ENCODE assay signal across 2 cellular contexts in the genomic region with DNA sequence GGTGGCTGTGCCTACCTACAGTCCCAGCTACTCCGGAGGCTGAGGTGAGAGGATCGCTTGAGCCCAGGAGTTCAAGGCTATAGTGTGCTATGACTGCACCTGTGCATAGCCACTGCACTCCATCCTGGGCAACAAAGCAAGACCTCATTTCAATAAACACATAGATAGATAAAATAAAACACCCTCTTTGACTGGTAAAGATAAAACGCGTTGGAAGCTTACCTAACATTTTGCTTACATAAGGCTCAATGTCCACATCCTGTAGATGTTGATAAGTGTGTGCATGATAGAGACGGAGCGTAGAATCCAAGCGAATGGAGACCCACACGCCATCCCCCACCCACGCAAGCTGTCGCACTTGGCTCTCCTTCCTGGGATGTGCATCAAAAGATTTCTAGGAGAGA.
TF ChIP-seq lines count a peak whose summit lies in the region.

No MANE protein-coding gene starts in this region.

TF ChIP-seq in HepG2, 621 proteins besides CTCF, POLR2A, EP300 and RAD21 (continued from another document and continues in another):
- TF ChIP-seq, protein P1, sequence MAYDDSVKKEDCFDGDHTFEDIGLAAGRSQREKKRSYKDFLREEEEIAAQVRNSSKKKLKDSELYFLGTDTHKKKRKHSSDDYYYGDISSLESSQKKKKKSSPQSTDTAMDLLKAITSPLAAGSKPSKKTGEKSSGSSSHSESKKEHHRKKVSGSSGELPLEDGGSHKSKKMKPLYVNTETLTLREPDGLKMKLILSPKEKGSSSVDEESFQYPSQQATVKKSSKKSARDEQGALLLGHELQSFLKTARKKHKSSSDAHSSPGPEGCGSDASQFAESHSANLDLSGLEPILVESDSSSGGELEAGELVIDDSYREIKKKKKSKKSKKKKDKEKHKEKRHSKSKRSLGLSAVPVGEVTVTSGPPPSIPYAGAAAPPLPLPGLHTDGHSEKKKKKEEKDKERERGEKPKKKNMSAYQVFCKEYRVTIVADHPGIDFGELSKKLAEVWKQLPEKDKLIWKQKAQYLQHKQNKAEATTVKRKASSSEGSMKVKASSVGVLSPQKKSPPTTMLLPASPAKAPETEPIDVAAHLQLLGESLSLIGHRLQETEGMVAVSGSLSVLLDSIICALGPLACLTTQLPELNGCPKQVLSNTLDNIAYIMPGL (CRISPR knock-in tag; IDR thresholded peaks at IDR 0.05; ENCODE audit: borderline replicate concordance in 1 of 2, low read depth in 1 of 2) = peak; percentile 30 to 33; a peak in 1 of 4 replicates
- no peak for TF ChIP-seq ZNF510 (CRISPR knock-in tag; IDR thresholded peaks at IDR 0.05; ENCODE audit: low read depth)
- peak; percentile 86 for TF ChIP-seq TCF7 (IDR thresholded peaks at IDR 0.05; ENCODE audit: low read depth)
- no peak for TF ChIP-seq ZNF232 (CRISPR knock-in tag; IDR thresholded peaks at IDR 0.05; ENCODE audit: borderline replicate concordance)
- 0 out of 2 replicates have a peak, but pooled peaks have one; percentile 58 for TF ChIP-seq ZFP1 (CRISPR knock-in tag; IDR thresholded peaks at IDR 0.05)
- TF ChIP-seq DPF2 (CRISPR knock-in tag; IDR thresholded peaks at IDR 0.05; ENCODE audit: borderline replicate concordance, low read depth) = peak; percentile 81; the same call in 1 of the 2 replicates
- TF ChIP-seq, protein P2, sequence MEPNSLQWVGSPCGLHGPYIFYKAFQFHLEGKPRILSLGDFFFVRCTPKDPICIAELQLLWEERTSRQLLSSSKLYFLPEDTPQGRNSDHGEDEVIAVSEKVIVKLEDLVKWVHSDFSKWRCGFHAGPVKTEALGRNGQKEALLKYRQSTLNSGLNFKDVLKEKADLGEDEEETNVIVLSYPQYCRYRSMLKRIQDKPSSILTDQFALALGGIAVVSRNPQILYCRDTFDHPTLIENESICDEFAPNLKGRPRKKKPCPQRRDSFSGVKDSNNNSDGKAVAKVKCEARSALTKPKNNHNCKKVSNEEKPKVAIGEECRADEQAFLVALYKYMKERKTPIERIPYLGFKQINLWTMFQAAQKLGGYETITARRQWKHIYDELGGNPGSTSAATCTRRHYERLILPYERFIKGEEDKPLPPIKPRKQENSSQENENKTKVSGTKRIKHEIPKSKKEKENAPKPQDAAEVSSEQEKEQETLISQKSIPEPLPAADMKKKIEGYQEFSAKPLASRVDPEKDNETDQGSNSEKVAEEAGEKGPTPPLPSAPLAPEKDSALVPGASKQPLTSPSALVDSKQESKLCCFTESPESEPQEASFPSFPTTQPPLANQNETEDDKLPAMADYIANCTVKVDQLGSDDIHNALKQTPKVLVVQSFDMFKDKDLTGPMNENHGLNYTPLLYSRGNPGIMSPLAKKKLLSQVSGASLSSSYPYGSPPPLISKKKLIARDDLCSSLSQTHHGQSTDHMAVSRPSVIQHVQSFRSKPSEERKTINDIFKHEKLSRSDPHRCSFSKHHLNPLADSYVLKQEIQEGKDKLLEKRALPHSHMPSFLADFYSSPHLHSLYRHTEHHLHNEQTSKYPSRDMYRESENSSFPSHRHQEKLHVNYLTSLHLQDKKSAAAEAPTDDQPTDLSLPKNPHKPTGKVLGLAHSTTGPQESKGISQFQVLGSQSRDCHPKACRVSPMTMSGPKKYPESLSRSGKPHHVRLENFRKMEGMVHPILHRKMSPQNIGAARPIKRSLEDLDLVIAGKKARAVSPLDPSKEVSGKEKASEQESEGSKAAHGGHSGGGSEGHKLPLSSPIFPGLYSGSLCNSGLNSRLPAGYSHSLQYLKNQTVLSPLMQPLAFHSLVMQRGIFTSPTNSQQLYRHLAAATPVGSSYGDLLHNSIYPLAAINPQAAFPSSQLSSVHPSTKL (CRISPR knock-in tag; IDR thresholded peaks at IDR 0.05) = peak; percentile 87
- TF ChIP-seq, protein P3, sequence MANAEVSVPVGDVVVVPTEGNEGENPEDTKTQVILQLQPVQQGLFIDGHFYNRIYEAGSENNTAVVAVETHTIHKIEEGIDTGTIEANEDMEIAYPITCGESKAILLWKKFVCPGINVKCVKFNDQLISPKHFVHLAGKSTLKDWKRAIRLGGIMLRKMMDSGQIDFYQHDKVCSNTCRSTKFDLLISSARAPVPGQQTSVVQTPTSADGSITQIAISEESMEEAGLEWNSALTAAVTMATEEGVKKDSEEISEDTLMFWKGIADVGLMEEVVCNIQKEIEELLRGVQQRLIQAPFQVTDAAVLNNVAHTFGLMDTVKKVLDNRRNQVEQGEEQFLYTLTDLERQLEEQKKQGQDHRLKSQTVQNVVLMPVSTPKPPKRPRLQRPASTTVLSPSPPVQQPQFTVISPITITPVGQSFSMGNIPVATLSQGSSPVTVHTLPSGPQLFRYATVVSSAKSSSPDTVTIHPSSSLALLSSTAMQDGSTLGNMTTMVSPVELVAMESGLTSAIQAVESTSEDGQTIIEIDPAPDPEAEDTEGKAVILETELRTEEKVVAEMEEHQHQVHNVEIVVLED (CRISPR knock-in tag; IDR thresholded peaks at IDR 0.05; ENCODE audit: borderline replicate concordance) = no peak; the same call in 1 of the 2 replicates
- TF ChIP-seq ZFX (CRISPR knock-in tag; IDR thresholded peaks at IDR 0.05; ENCODE audit: low read depth) = peak; percentile 21; the same call in 1 of the 2 replicates
- peak; percentile 71 for TF ChIP-seq IRF2 (CRISPR knock-in tag; IDR thresholded peaks at IDR 0.05)
- TF ChIP-seq PHF21A (CRISPR knock-in tag; IDR thresholded peaks at IDR 0.05) = peak; percentile 88
- TF ChIP-seq, protein P4, sequence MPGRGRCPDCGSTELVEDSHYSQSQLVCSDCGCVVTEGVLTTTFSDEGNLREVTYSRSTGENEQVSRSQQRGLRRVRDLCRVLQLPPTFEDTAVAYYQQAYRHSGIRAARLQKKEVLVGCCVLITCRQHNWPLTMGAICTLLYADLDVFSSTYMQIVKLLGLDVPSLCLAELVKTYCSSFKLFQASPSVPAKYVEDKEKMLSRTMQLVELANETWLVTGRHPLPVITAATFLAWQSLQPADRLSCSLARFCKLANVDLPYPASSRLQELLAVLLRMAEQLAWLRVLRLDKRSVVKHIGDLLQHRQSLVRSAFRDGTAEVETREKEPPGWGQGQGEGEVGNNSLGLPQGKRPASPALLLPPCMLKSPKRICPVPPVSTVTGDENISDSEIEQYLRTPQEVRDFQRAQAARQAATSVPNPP (CRISPR knock-in tag; IDR thresholded peaks at IDR 0.05) = no peak

TF ChIP-seq in K562, 482 proteins besides CTCF, POLR2A, EP300 and RAD21 (continued from another document and continues in another):
- TF ChIP-seq NFE2L1 (tag; IDR thresholded peaks at IDR 0.05; ENCODE audit: borderline replicate concordance, low read depth) (no peak), TCF7 (IDR thresholded peaks at IDR 0.05; ENCODE audit: borderline replicate concordance) (no peak), TBL1XR1 (IDR thresholded peaks at IDR 0.05; ENCODE audit: low read length in 2 of 2) (peak in 1 of 2 experiments; percentile 71; a peak in 2 of 4 replicates), PCBP2 (IDR thresholded peaks at IDR 0.05; ENCODE audit: low read depth, low read length, poor library complexity, severe bottlenecking) (no peak), EZH2 (IDR thresholded peaks at IDR 0.05; ENCODE audit: borderline replicate concordance, low read depth, low read length) (no peak), NR1H2 (CRISPR knock-in tag; IDR thresholded peaks at IDR 0.05) (no peak), TCFL5 (CRISPR knock-in tag; conservative IDR thresholded peaks at IDR 0.05) (no peak), SP2 (IDR thresholded peaks at IDR 0.05; ENCODE audit: extremely low read depth, low read depth, low read length, poor library complexity, severe bottlenecking) (no peak), FOXM1 (IDR thresholded peaks at IDR 0.05; ENCODE audit: low read depth) (no peak), FOXM1 (CRISPR knock-in tag; IDR thresholded peaks at IDR 0.05; ENCODE audit: low read depth) (no peak), RBM17 (IDR thresholded peaks at IDR 0.05; ENCODE audit: borderline replicate concordance, low read depth, low read length) (no peak), CTBP1 (IDR thresholded peaks at IDR 0.05; ENCODE audit: borderline replicate concordance) (peak; percentile 49; the same call in 1 of the 2 replicates), NCOA2 (IDR thresholded peaks at IDR 0.05; ENCODE audit: partially characterized antibody in 2 of 2) (no peak), ZNF282 (CRISPR knock-in tag; IDR thresholded peaks at IDR 0.05) (no peak), SMARCA4 (IDR thresholded peaks at IDR 0.05) (0 out of 2 replicates have a peak, but pooled peaks have one; percentile 29), CEBPG (CRISPR knock-in tag; IDR thresholded peaks at IDR 0.05) (no peak), CEBPG (tag; conservative IDR thresholded peaks at IDR 0.05 in 1 of 2, IDR thresholded peaks at IDR 0.05 in 1 of 2) (no peak)
- TF ChIP-seq, protein P5, sequence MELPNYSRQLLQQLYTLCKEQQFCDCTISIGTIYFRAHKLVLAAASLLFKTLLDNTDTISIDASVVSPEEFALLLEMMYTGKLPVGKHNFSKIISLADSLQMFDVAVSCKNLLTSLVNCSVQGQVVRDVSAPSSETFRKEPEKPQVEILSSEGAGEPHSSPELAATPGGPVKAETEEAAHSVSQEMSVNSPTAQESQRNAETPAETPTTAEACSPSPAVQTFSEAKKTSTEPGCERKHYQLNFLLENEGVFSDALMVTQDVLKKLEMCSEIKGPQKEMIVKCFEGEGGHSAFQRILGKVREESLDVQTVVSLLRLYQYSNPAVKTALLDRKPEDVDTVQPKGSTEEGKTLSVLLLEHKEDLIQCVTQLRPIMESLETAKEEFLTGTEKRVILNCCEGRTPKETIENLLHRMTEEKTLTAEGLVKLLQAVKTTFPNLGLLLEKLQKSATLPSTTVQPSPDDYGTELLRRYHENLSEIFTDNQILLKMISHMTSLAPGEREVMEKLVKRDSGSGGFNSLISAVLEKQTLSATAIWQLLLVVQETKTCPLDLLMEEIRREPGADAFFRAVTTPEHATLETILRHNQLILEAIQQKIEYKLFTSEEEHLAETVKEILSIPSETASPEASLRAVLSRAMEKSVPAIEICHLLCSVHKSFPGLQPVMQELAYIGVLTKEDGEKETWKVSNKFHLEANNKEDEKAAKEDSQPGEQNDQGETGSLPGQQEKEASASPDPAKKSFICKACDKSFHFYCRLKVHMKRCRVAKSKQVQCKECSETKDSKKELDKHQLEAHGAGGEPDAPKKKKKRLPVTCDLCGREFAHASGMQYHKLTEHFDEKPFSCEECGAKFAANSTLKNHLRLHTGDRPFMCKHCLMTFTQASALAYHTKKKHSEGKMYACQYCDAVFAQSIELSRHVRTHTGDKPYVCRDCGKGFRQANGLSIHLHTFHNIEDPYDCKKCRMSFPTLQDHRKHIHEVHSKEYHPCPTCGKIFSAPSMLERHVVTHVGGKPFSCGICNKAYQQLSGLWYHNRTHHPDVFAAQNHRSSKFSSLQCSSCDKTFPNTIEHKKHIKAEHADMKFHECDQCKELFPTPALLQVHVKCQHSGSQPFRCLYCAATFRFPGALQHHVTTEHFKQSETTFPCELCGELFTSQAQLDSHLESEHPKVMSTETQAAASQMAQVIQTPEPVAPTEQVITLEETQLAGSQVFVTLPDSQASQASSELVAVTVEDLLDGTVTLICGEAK (IDR thresholded peaks at IDR 0.05) = no peak
- TF ChIP-seq, protein P5 (CRISPR knock-in tag; IDR thresholded peaks at IDR 0.05) = no peak
- TF ChIP-seq, protein P6, sequence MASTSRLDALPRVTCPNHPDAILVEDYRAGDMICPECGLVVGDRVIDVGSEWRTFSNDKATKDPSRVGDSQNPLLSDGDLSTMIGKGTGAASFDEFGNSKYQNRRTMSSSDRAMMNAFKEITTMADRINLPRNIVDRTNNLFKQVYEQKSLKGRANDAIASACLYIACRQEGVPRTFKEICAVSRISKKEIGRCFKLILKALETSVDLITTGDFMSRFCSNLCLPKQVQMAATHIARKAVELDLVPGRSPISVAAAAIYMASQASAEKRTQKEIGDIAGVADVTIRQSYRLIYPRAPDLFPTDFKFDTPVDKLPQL (IDR thresholded peaks at IDR 0.05; ENCODE audit: extremely low read depth, insufficient read length) = no peak
- TF ChIP-seq, protein P7, sequence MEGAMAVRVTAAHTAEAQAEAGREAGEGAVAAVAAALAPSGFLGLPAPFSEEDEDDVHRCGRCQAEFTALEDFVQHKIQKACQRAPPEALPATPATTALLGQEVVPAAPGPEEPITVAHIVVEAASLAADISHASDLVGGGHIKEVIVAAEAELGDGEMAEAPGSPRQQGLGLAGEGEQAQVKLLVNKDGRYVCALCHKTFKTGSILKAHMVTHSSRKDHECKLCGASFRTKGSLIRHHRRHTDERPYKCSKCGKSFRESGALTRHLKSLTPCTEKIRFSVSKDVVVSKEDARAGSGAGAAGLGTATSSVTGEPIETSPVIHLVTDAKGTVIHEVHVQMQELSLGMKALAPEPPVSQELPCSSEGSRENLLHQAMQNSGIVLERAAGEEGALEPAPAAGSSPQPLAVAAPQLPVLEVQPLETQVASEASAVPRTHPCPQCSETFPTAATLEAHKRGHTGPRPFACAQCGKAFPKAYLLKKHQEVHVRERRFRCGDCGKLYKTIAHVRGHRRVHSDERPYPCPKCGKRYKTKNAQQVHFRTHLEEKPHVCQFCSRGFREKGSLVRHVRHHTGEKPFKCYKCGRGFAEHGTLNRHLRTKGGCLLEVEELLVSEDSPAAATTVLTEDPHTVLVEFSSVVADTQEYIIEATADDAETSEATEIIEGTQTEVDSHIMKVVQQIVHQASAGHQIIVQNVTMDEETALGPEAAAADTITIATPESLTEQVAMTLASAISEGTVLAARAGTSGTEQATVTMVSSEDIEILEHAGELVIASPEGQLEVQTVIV (CRISPR knock-in tag; IDR thresholded peaks at IDR 0.05; ENCODE audit: borderline replicate concordance) = no peak
